In the genomic region with DNA sequence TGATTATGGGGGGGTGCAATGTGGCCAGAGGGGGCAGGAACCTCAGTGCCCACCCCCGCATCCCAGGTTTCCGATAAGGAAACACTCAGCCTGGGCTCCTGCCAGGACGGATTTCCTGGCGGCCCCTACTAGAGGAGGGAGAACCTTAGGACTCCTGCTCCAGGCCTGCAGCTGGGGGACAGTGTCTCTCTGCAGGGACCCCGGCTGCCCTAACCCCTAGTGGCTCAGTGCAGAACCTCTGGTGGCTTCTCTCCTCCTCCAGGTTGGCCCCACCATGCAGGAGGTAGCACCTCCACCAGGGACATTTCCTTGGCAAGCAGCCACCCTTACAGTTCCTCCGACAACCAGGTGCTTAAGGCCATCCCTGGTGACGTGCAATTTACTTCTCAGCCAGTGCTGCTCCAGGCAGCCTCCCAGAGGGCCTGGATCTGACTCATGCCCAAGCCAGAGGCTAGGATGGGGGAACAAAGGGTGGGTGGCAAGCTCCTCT, we compare ENCODE assay signal across 2 cellular contexts.
TF ChIP-seq lines count a peak whose summit lies in the region.

No MANE protein-coding gene starts in this region.

TF ChIP-seq in A549, 52 proteins besides CTCF, POLR2A, EP300 and RAD21:
- TF ChIP-seq, protein P1, sequence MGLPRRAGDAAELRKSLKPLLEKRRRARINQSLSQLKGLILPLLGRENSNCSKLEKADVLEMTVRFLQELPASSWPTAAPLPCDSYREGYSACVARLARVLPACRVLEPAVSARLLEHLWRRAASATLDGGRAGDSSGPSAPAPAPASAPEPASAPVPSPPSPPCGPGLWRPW (IDR thresholded peaks at IDR 0.05), result no peak
- no peak for TF ChIP-seq HOXB13 (CRISPR knock-in tag; IDR thresholded peaks at IDR 0.05; ENCODE audit: low read depth)
- no peak for TF ChIP-seq FOXS1 (CRISPR knock-in tag; IDR thresholded peaks at IDR 0.05)
- TF ChIP-seq CBX2 (IDR thresholded peaks at IDR 0.05; ENCODE audit: borderline replicate concordance, low read depth), result no peak
- TF ChIP-seq, protein P2, sequence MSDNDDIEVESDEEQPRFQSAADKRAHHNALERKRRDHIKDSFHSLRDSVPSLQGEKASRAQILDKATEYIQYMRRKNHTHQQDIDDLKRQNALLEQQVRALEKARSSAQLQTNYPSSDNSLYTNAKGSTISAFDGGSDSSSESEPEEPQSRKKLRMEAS (IDR thresholded peaks at IDR 0.05), result no peak
- TF ChIP-seq, protein P3, sequence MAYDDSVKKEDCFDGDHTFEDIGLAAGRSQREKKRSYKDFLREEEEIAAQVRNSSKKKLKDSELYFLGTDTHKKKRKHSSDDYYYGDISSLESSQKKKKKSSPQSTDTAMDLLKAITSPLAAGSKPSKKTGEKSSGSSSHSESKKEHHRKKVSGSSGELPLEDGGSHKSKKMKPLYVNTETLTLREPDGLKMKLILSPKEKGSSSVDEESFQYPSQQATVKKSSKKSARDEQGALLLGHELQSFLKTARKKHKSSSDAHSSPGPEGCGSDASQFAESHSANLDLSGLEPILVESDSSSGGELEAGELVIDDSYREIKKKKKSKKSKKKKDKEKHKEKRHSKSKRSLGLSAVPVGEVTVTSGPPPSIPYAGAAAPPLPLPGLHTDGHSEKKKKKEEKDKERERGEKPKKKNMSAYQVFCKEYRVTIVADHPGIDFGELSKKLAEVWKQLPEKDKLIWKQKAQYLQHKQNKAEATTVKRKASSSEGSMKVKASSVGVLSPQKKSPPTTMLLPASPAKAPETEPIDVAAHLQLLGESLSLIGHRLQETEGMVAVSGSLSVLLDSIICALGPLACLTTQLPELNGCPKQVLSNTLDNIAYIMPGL (CRISPR knock-in tag; IDR thresholded peaks at IDR 0.05; ENCODE audit: borderline replicate concordance), result no peak
- no peak for TF ChIP-seq ZFP36 (IDR thresholded peaks at IDR 0.05; ENCODE audit: borderline replicate concordance, partially characterized antibody)
- TF ChIP-seq TFCP2L1 (CRISPR knock-in tag; IDR thresholded peaks at IDR 0.05), result no peak
- TF ChIP-seq, protein P4, sequence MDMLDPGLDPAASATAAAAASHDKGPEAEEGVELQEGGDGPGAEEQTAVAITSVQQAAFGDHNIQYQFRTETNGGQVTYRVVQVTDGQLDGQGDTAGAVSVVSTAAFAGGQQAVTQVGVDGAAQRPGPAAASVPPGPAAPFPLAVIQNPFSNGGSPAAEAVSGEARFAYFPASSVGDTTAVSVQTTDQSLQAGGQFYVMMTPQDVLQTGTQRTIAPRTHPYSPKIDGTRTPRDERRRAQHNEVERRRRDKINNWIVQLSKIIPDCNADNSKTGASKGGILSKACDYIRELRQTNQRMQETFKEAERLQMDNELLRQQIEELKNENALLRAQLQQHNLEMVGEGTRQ (IDR thresholded peaks at IDR 0.05), result no peak
- no peak for TF ChIP-seq NFE2L2 (conservative IDR thresholded peaks at IDR 0.05; ENCODE audit: low read length)
- no peak for TF ChIP-seq GATA3 (IDR thresholded peaks at IDR 0.05; ENCODE audit: borderline replicate concordance)
- TF ChIP-seq ZSCAN20 (CRISPR knock-in tag; IDR thresholded peaks at IDR 0.05), result no peak

TF ChIP-seq in HCT116, 20 proteins besides CTCF, POLR2A, EP300 and RAD21:
- TF ChIP-seq CBX3 (IDR thresholded peaks at IDR 0.05; ENCODE audit: low read depth) (no peak), JUND (IDR thresholded peaks at IDR 0.05) (no peak), TCF7L2 (IDR thresholded peaks at IDR 0.05; ENCODE audit: borderline replicate concordance, extremely low read depth, insufficient read depth, insufficient read length) (no peak), YY1 (IDR thresholded peaks at IDR 0.05; ENCODE audit: extremely low read depth, insufficient replicate concordance, low read depth, low read length) (no peak), SIN3A (IDR thresholded peaks at IDR 0.05; ENCODE audit: low read depth) (no peak), CEBPB (IDR thresholded peaks at IDR 0.05; ENCODE audit: low read depth) (no peak), EGR1 (IDR thresholded peaks at IDR 0.05; ENCODE audit: low read depth) (no peak), FOSL1 (IDR thresholded peaks at IDR 0.05; ENCODE audit: low read depth) (no peak), POLR2AphosphoS5 (IDR thresholded peaks at IDR 0.05; ENCODE audit: low read depth, low read length) (no peak), EZH2 (IDR thresholded peaks at IDR 0.05) (no peak)
- TF ChIP-seq, protein P5, sequence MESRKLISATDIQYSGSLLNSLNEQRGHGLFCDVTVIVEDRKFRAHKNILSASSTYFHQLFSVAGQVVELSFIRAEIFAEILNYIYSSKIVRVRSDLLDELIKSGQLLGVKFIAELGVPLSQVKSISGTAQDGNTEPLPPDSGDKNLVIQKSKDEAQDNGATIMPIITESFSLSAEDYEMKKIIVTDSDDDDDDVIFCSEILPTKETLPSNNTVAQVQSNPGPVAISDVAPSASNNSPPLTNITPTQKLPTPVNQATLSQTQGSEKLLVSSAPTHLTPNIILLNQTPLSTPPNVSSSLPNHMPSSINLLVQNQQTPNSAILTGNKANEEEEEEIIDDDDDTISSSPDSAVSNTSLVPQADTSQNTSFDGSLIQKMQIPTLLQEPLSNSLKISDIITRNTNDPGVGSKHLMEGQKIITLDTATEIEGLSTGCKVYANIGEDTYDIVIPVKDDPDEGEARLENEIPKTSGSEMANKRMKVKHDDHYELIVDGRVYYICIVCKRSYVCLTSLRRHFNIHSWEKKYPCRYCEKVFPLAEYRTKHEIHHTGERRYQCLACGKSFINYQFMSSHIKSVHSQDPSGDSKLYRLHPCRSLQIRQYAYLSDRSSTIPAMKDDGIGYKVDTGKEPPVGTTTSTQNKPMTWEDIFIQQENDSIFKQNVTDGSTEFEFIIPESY (IDR thresholded peaks at IDR 0.05; ENCODE audit: extremely low read depth, insufficient replicate concordance, low read length), result no peak
- TF ChIP-seq, protein P2 (IDR thresholded peaks at IDR 0.05), result no peak
- TF ChIP-seq, protein P6, sequence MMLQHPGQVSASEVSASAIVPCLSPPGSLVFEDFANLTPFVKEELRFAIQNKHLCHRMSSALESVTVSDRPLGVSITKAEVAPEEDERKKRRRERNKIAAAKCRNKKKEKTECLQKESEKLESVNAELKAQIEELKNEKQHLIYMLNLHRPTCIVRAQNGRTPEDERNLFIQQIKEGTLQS (IDR thresholded peaks at IDR 0.05), result no peak
